ENCODE assay signal across 32 cellular contexts in the genomic region with DNA sequence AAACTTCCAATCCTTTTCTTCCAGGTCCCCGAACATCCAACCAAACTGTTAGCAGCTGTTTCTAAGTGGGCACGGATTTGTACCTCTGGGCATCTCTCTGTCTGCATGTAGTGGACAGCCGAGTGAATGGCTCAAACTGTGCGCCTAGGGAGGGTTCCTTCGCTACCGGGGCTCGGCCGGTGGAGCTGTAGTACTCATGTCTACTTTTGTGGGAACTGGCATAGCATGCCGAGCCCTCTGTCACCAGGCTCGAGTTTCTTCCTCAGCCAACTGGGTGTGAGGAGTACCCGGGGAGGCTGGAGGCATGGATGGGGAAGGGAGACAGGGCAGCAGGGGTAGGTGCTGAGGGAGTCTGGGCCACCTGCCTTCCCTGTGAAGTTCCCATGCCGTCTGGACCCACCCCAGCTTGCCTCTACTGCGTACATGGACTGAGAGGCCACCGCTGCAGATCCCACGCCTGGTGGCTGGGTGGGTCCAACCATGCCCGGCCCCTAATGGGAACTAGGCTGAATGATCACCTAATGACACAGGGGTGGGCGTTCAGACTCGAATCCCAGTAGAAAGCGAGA. TPM values are rescaled to one million over a fixed set of nuclear protein-coding genes. Genes with fewer than 3 reads are reported as not detected.
"Had no signal": no experiment of that assay in that cellular context is flagged by ENCODE, and none has a peak within 500 bp of the region (broad histone marks: within the 10 kb centered on the region; RNA-seq: fewer than 3 reads in every experiment).

No MANE protein-coding gene starts in this region.

- H3K36me3 Mint-ChIP-seq: activated naive CD4-positive, alpha-beta T cell treated with anti-CD3 and anti-CD28 coated beads, Interleukin-2, amount 10 ng/mL, durations not matched to agents 7 days and 5 days; activated naive CD4-positive, alpha-beta T cell treated with anti-CD3 and anti-CD28 coated beads, Interleukin-2, amount 50 U/mL, for 72 hours; activated naive CD8-positive, alpha-beta T cell treated with anti-CD3 and anti-CD28 coated beads, Interleukin-2, amount 10 ng/mL, durations not matched to agents 7 days and 5 days; brain had no signal

- H3K9me3 ChIP-seq: ascending aorta, breast epithelium, colonic mucosa had no signal

- H3K27ac ChIP-seq: ascending aorta, breast epithelium, cardiac muscle cell, colonic mucosa, epithelial cell of prostate had no signal

- ATAC-seq: activated CD4-positive, CD25-positive, alpha-beta regulatory T cell treated with anti-CD3 and anti-CD28 coated beads, Interleukin-2, amount 50 U/mL, for 24 hours; activated CD8-positive, alpha-beta T cell treated with anti-CD3 and anti-CD28 coated beads for 36 hours; activated naive CD4-positive, alpha-beta T cell treated with anti-CD3 and anti-CD28 coated beads, Interleukin-2, amount 50 U/mL, for 72 hours; activated T-cell treated with anti-CD3 and anti-CD28 coated beads, Interleukin-2, amount 50 U/mL, for 72 hours had no signal

- H3K4me1 Mint-ChIP-seq: activated naive CD4-positive, alpha-beta T cell treated with anti-CD3 and anti-CD28 coated beads, Interleukin-2, amount 10 ng/mL, durations not matched to agents 7 days and 5 days; activated naive CD8-positive, alpha-beta T cell treated with anti-CD3 and anti-CD28 coated beads, Interleukin-2, amount 10 ng/mL, durations not matched to agents 7 days and 5 days had no signal

- H3K9me3 Mint-ChIP-seq: activated B cell treated with CpG ODN at 0.5 μM for 24 hours; activated CD8-positive, alpha-beta T cell treated with anti-CD3 and anti-CD28 coated beads for 36 hours; activated naive CD4-positive, alpha-beta T cell treated with anti-CD3 and anti-CD28 coated beads, Interleukin-2, amount 10 ng/mL, durations not matched to agents 7 days and 5 days; activated naive CD4-positive, alpha-beta T cell treated with anti-CD3 and anti-CD28 coated beads, Interleukin-2, amount 50 U/mL, for 72 hours; activated naive CD8-positive, alpha-beta T cell treated with anti-CD3 and anti-CD28 coated beads, Interleukin-2, amount 10 ng/mL, durations not matched to agents 7 days and 5 days; activated T-cell treated with anti-CD3 and anti-CD28 coated beads, Interleukin-2, amount 50 U/mL, for 24 hours; activated T-cell treated with anti-CD3 and anti-CD28 coated beads, Interleukin-2, amount 50 U/mL, for 72 hours had no signal

- H3K4me3 ChIP-seq: ascending aorta, breast epithelium, cardiac muscle cell, colonic mucosa had no signal

- DNase-seq: activated B cell treated with CpG ODN at 0.5 μM for 24 hours; activated CD4-positive, alpha-beta T cell treated with anti-CD3 and anti-CD28 coated beads for 48 hours; activated CD4-positive, alpha-beta T cell treated with anti-CD3 and anti-CD28 coated beads, Interleukin-2, amount 50 U/mL, for 1 hour; activated CD4-positive, alpha-beta T cell treated with anti-CD3 and anti-CD28 coated beads, Interleukin-2, amount 50 U/mL, for 48 hours; activated CD8-positive, alpha-beta memory T cell treated with anti-CD3 and anti-CD28 coated beads for 24 hours; activated CD8-positive, alpha-beta T cell treated with anti-CD3 and anti-CD28 coated beads for 36 hours; activated gamma-delta T cell; activated naive CD4-positive, alpha-beta T cell; activated naive CD4-positive, alpha-beta T cell treated with anti-CD3 and anti-CD28 coated beads, Interleukin-2, amount 10 ng/mL, durations not matched to agents 7 days and 5 days; activated naive CD8-positive, alpha-beta T cell treated with anti-CD3 and anti-CD28 coated beads, Interleukin-2, amount 10 ng/mL, durations not matched to agents 7 days and 5 days; activated T-cell treated with anti-CD3 and anti-CD28 coated beads for 4 hours; activated T-cell treated with anti-CD3 and anti-CD28 coated beads, Interleukin-2, amount 50 U/mL, for 24 hours; activated T-cell treated with anti-CD3 and anti-CD28 coated beads, Interleukin-2, amount 50 U/mL, for 72 hours; central memory CD4-positive, alpha-beta T cell; cerebellar nuclear complex; colonic mucosa; effector CD8-positive, alpha-beta T cell; foreskin fibroblast; head of caudate nucleus; T-helper 2 cell had no signal

- H3K36me3 ChIP-seq: ascending aorta, breast epithelium, cardiac muscle cell, colonic mucosa had no signal

- H3K27me3 ChIP-seq: ascending aorta, breast epithelium, cardiac muscle cell, colonic mucosa had no signal

- H3K4me3 Mint-ChIP-seq: activated B cell treated with CpG ODN at 0.5 μM for 24 hours; activated CD8-positive, alpha-beta T cell treated with anti-CD3 and anti-CD28 coated beads for 36 hours; activated naive CD4-positive, alpha-beta T cell treated with anti-CD3 and anti-CD28 coated beads, Interleukin-2, amount 10 ng/mL, durations not matched to agents 7 days and 5 days; activated naive CD8-positive, alpha-beta T cell treated with anti-CD3 and anti-CD28 coated beads, Interleukin-2, amount 10 ng/mL, durations not matched to agents 7 days and 5 days; activated T-cell treated with anti-CD3 and anti-CD28 coated beads, Interleukin-2, amount 50 U/mL, for 24 hours; activated T-cell treated with anti-CD3 and anti-CD28 coated beads, Interleukin-2, amount 50 U/mL, for 72 hours; brain had no signal

- H3K27me3 Mint-ChIP-seq: activated naive CD8-positive, alpha-beta T cell treated with anti-CD3 and anti-CD28 coated beads, Interleukin-2, amount 10 ng/mL, durations not matched to agents 7 days and 5 days had no signal

- H3K4me1 ChIP-seq: ascending aorta, breast epithelium, colonic mucosa had no signal

- H3K27ac Mint-ChIP-seq: activated B cell treated with CpG ODN at 0.5 μM for 24 hours; activated CD8-positive, alpha-beta T cell treated with anti-CD3 and anti-CD28 coated beads for 36 hours; activated naive CD4-positive, alpha-beta T cell treated with anti-CD3 and anti-CD28 coated beads, Interleukin-2, amount 10 ng/mL, durations not matched to agents 7 days and 5 days; activated naive CD4-positive, alpha-beta T cell treated with anti-CD3 and anti-CD28 coated beads, Interleukin-2, amount 50 U/mL, for 72 hours; activated naive CD8-positive, alpha-beta T cell treated with anti-CD3 and anti-CD28 coated beads, Interleukin-2, amount 10 ng/mL, durations not matched to agents 7 days and 5 days; activated T-cell treated with anti-CD3 and anti-CD28 coated beads, Interleukin-2, amount 50 U/mL, for 24 hours; activated T-cell treated with anti-CD3 and anti-CD28 coated beads, Interleukin-2, amount 50 U/mL, for 72 hours; brain had no signal

- FAIRE-seq: endometrium, endothelial cell of umbilical vein, frontal cortex had no signal

RNA-seq across cellular contexts. Expression of gene EXOC3L4, which starts 51.7 kb away (rescaled TPM):
- total RNA-seq: activated B cell treated with CpG ODN at 0.5 μM for 24 hours; activated CD8-positive, alpha-beta T cell treated with anti-CD3 and anti-CD28 coated beads for 36 hours; activated naive CD4-positive, alpha-beta T cell treated with anti-CD3 and anti-CD28 coated beads, Interleukin-2, amount 50 U/mL, for 72 hours; activated naive CD8-positive, alpha-beta T cell treated with anti-CD3 and anti-CD28 coated beads, Interleukin-2, amount 10 ng/mL, durations not matched to agents 7 days and 5 days; activated T-cell treated with anti-CD3 and anti-CD28 coated beads, Interleukin-2, amount 50 U/mL, for 72 hours; ascending aorta; dermis microvascular lymphatic vessel endothelial cell; endothelial cell of umbilical vein; T-helper 1 cell treated with Interleukin-12 subunit alpha and Interleukin-12 subunit beta and Interleukin-4 antibody, amounts not matched to agents 30 ng/mL and 1 ng/mL, for 36 hours had no signal
- polyA plus RNA-seq: endothelial cell of umbilical vein had no signal
